Comparison of ENCODE assay signal across 10 cellular contexts in the genomic region with DNA sequence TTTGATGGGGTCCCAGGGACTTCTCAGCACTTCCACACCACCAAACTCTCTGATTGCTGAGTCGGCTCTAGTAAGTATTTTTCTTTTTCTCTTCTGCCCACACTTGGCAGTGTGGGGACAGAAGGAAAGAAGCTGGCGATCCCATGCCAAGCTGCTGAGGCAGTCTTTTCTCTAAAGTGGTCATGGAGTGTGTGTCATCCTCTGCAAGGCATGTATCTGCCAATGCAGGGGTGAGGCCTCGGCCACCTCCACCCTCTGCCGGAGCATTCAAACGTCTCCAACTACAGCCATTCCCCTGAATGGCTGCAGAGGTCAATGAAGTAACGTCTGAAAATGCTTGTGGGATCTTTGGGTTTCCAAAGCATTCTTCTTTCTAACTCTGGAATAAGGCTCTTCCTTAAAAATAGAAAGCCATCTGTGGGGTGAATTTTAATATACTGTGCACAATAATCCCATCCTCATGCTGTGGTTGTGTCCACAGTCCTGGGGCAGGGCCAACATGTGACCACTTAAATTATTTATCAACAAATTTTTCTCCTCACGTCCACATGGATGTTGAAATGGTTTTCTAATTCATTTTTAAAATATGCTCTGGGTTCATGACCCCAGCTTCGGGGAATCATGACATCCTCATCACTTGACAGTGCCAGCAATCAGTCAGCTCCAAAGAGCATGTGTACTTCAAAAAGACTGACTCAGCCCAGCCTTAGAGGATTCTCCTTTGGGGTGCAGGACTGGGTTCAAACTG.
A peak's percentile ranks its signal among the peaks of the same experiment; 100 is the strongest.
DNase-seq lines count a peak whose midpoint lies in the region; ATAC-seq and TF ChIP-seq lines count a peak whose summit lies in the region.
"Had no signal": no experiment of that assay in that cellular context is flagged by ENCODE, and none has a peak within 500 bp of the region (broad histone marks: within the 10 kb centered on the region; RNA-seq: fewer than 3 reads in every experiment).

No MANE protein-coding gene starts in this region.

- H3K27me3 ChIP-seq in BJ (ENCODE audit: control insufficient read depth, insufficient read depth, low read length) (no peaks in the 10 kb centered on the region), Panc1 (ENCODE audit: control insufficient read depth, insufficient read depth, low read length) (no peaks in the 10 kb centered on the region), fibroblast of lung (ENCODE audit: control insufficient read depth, insufficient read depth, low read length) (no peaks in the 10 kb centered on the region), H7 (ENCODE audit: control insufficient read depth, insufficient read depth, low read length) (no peaks in the 10 kb centered on the region)

- no peaks in the 10 kb centered on the region for H3K27me3 Mint-ChIP-seq in natural killer cell treated with Interleukin-12 subunit alpha and Interleukin-12 subunit beta and Interleukin-15 and Interleukin-18, amount 100 ng/mL, for 72 hours

- no TSS peak for BruUV-seq in Panc1 (replicated peaks; lab: Mats Ljungman, UMichigan)

- ATAC-seq in Panc1, result no peak
- ATAC-seq in natural killer cell treated with Interleukin-12 subunit alpha and Interleukin-12 subunit beta and Interleukin-15 and Interleukin-18, amount 100 ng/mL, for 72 hours, result no peak
- ATAC-seq in GM18909 (IDR thresholded peaks at IDR 0.05; ENCODE audit: poor library complexity, unreplicated experiment), result no peak
- no peak for ATAC-seq in HG02970 (IDR thresholded peaks at IDR 0.05; ENCODE audit: low FRiP score, unreplicated experiment)

- H3K9me3 ChIP-seq in Panc1 (ENCODE audit: control insufficient read depth, insufficient read depth, low read depth, low read length) (no peaks in the 10 kb centered on the region), fibroblast of lung (ENCODE audit: control insufficient read depth, insufficient read depth, low read depth, low read length) (no peaks in the 10 kb centered on the region)

- H3K9me3 Mint-ChIP-seq in natural killer cell treated with Interleukin-12 subunit alpha and Interleukin-12 subunit beta and Interleukin-15 and Interleukin-18, amount 100 ng/mL, for 72 hours, result no peaks in the 10 kb centered on the region
- H3K9me3 Mint-ChIP-seq: nephron progenitor cell had no signal

- DNase-seq in BJ (ENCODE audit: low read depth) (peak; percentile 90), Panc1 (ENCODE audit: low read depth, low spot score) (no peak), fibroblast of lung (ENCODE audit: low read depth in 2 of 2) (peak; percentile 97 to 100), H7 (no peak), NCI-H1436 (lab: John Stamatoyannopoulos, UW) (no peak)
- no peak for DNase-seq in natural killer cell treated with Interleukin-12 subunit alpha and Interleukin-12 subunit beta and Interleukin-15 and Interleukin-18, amount 100 ng/mL, for 72 hours (ENCODE audit: low spot score)
- DNase-seq: activated CD4-positive, alpha-beta T cell treated with anti-CD3 and anti-CD28 coated beads, Interleukin-2, amount 50 U/mL, for 4 hours; nephron progenitor cell had no signal

- no peak overlapping the region for H3K4me3 ChIP-seq in BJ (ENCODE audit: low read depth, low read length)
- H3K4me3 ChIP-seq in Panc1 (ENCODE audit: low read depth in 2 of 2, low read length in 2 of 2), result no peak overlapping the region
- no peak overlapping the region for H3K4me3 ChIP-seq in fibroblast of lung (replicated peaks in 1 of 4; ENCODE audit: control extremely low read depth in 1 of 4, insufficient read depth in 1 of 4, low read depth in 3 of 4, low read length in 4 of 4)
- H3K4me3 ChIP-seq in H7 (ENCODE audit: insufficient read depth, low read depth, low read length), result no peak overlapping the region

- TF ChIP-seq CTCF in BJ (IDR thresholded peaks at IDR 0.05; ENCODE audit: insufficient read depth, low read depth, low read length) (no peak), Panc1 (IDR thresholded peaks at IDR 0.05) (no peak), fibroblast of lung (conservative IDR thresholded peaks at IDR 0.05 in 1 of 2, IDR thresholded peaks at IDR 0.05 in 1 of 2; ENCODE audit: low read depth in 1 of 2, low read length in 2 of 2) (peak; percentile 19 to 27)

- CTCF ChIA-PET in BJ (lab: Yijun Ruan, JAX), result interaction anchor here (0.6 to 2.7 kb wide), 7 partner anchors 13 to 1509 kb away, joined by 3 to 17 read pairs (median 3); no protein-coding TSS in a partner anchor
- CTCF ChIA-PET in Panc1 (lab: Charles Lee), result no interaction called here

- no peaks in the 10 kb centered on the region for H3K36me3 Mint-ChIP-seq in natural killer cell treated with Interleukin-12 subunit alpha and Interleukin-12 subunit beta and Interleukin-15 and Interleukin-18, amount 100 ng/mL, for 72 hours

- H3K4me2 ChIP-seq in fibroblast of lung (ENCODE audit: extremely low read depth, insufficient read depth, low read length), result peak overlapping the region; percentile 64

- H4K20me1 ChIP-seq in fibroblast of lung (ENCODE audit: control insufficient read depth, extremely low read depth, insufficient read depth, low read length), result no peaks in the 10 kb centered on the region

- H2AFZ ChIP-seq in fibroblast of lung (ENCODE audit: low read length), result no peak overlapping the region

- peak overlapping the region; percentile 48 for H3K9ac ChIP-seq in fibroblast of lung (ENCODE audit: insufficient read depth, low read length)

- H3K4me1 Mint-ChIP-seq in natural killer cell treated with Interleukin-12 subunit alpha and Interleukin-12 subunit beta and Interleukin-15 and Interleukin-18, amount 100 ng/mL, for 72 hours (ENCODE audit: low read depth in 2 of 2), result peaks cover 49 to 51% of the 10 kb centered on the region in 2 donors

- no peak overlapping the region for H3K4me3 Mint-ChIP-seq in natural killer cell treated with Interleukin-12 subunit alpha and Interleukin-12 subunit beta and Interleukin-15 and Interleukin-18, amount 100 ng/mL, for 72 hours
- H3K4me3 Mint-ChIP-seq: nephron progenitor cell had no signal

- intact Hi-C loops in Panc1 (cut with micrococcal nuclease; ENCODE audit: unreplicated experiment), result no loop called here

- H3K36me3 ChIP-seq in BJ (ENCODE audit: control insufficient read depth, insufficient read depth, low read length) (no peaks in the 10 kb centered on the region), Panc1 (ENCODE audit: control insufficient read depth, insufficient read depth, low read length) (no peaks in the 10 kb centered on the region), fibroblast of lung (ENCODE audit: control insufficient read depth, insufficient read depth, low read length) (no peaks in the 10 kb centered on the region), H7 (replicated peaks; ENCODE audit: control insufficient read depth, insufficient read depth, low read length) (no peaks in the 10 kb centered on the region)

- H3K4me1 ChIP-seq in Panc1 (ENCODE audit: control insufficient read depth, insufficient read depth, low read length) (peaks cover 20% of the 10 kb centered on the region), fibroblast of lung (ENCODE audit: control insufficient read depth, extremely low read depth, insufficient read depth, low read length) (peaks cover 29% of the 10 kb centered on the region)

- no peaks in the 10 kb centered on the region for H3K79me2 ChIP-seq in fibroblast of lung (ENCODE audit: control insufficient read depth, insufficient read depth, low read length)

- in situ Hi-C loops in Panc1 (cut with HindIII; ENCODE audit: low pct_unique_long_range_greater_than_20kb, low sequenced_read_pairs), result no loop called here

- POLR2A ChIA-PET in BJ (lab: Charles Lee), result interaction anchor here (0.6 kb wide), 1 partner anchor 13 kb away, joined by 3 read pairs; no protein-coding TSS in a partner anchor
- POLR2A ChIA-PET in Panc1 (lab: Charles Lee), result no interaction called here

- H3K27ac ChIP-seq in Panc1 (ENCODE audit: low read length) (peak overlapping the region; percentile 70), fibroblast of lung (ENCODE audit: insufficient read depth, low read length) (peak overlapping the region; percentile 91)

- peak overlapping the region; percentile 79 to 87 for H3K27ac Mint-ChIP-seq in natural killer cell treated with Interleukin-12 subunit alpha and Interleukin-12 subunit beta and Interleukin-15 and Interleukin-18, amount 100 ng/mL, for 72 hours
- H3K27ac Mint-ChIP-seq: nephron progenitor cell had no signal

Comparison
In these comparisons a context has a peak if more than half of its experiments do, and no peak if none do; other contexts are left out.
1. DNase-seq: peak in BJ (single experiment) and fibroblast of lung (2 of 2); none in Panc1 (single experiment), natural killer cell treated with Interleukin-12 subunit alpha and Interleukin-12 subunit beta and Interleukin-15 and Interleukin-18, amount 100 ng/mL, for 72 hours (single experiment), H7 (single experiment) and NCI-H1436 (single experiment).
2. CTCF ChIP-seq: peak in fibroblast of lung (2 of 2); none in BJ (single experiment) and Panc1 (single experiment).